In genomic region chr10:30172663-30173062, GRCh38 we compare ENCODE assay signal across 17 cellular contexts.
DNase-seq lines count a peak whose midpoint lies in the region; ATAC-seq, FAIRE-seq and TF ChIP-seq lines count a peak whose summit lies in the region.
"Had no signal": no experiment of that assay in that cellular context is flagged by ENCODE, and none has a peak within 500 bp of the region (broad histone marks: within the 10 kb centered on the region; RNA-seq: fewer than 3 reads in every experiment).

No MANE protein-coding gene starts in this region.

- FAIRE-seq in astrocyte (lab: Jason Lieb, UNC), result no peak
- FAIRE-seq: RCC 7860 had no signal

- H3K79me2 ChIP-seq in astrocyte (ENCODE audit: insufficient read depth, low read length) (no peaks in the 10 kb centered on the region), mesendoderm (ENCODE audit: control insufficient read depth, insufficient read depth, low read length) (no peaks in the 10 kb centered on the region)

- no peaks in the 10 kb centered on the region for H3K79me1 ChIP-seq in mesendoderm (ENCODE audit: low read length)

- no peak overlapping the region for H3K9ac ChIP-seq in astrocyte (ENCODE audit: low read length)
- no peak overlapping the region for H3K9ac ChIP-seq in mesendoderm (ENCODE audit: low read length)

- H3K36me3 ChIP-seq in astrocyte (ENCODE audit: insufficient read depth, low read length) (no peaks in the 10 kb centered on the region), mesendoderm (ENCODE audit: control insufficient read depth, insufficient read depth, low read length) (no peaks in the 10 kb centered on the region)
- H3K36me3 ChIP-seq: BE2C had no signal

- no peaks in the 10 kb centered on the region for H3K36me3 Mint-ChIP-seq in astrocyte (ENCODE audit: low read depth, unreplicated experiment)

- peaks cover 2% of the 10 kb centered on the region for H3K9me3 Mint-ChIP-seq in astrocyte (ENCODE audit: unreplicated experiment)
- H3K9me3 Mint-ChIP-seq: CD4-positive, alpha-beta T cell had no signal

- H2BK15ac ChIP-seq in mesendoderm (replicated peaks; ENCODE audit: low read depth), result no peak overlapping the region

- TF ChIP-seq CTCF in AG10803 (conservative IDR thresholded peaks at IDR 0.05; ENCODE audit: low read length), result no peak
- TF ChIP-seq CTCF in astrocyte (IDR thresholded peaks at IDR 0.05; ENCODE audit: insufficient read depth, low read depth, low read length), result no peak

- DNase-seq in AG10803 (ENCODE audit: low read depth) (peak; percentile 85), GM04503 (ENCODE audit: low read depth) (peak; percentile 24), astrocyte (ENCODE audit: low read depth) (no peak), mesendoderm (no peak), RKO (ENCODE audit: low spot score) (no peak), GDM1 (lab: John Stamatoyannopoulos, UW) (no peak)
- DNase-seq: BE2C; CD4-positive, alpha-beta T cell; GOT3; NCI-H1048; NCI-H2227 treated with DMSO at 0.1 percent for 48 hours; NCI-H524 treated with DMSO at 0.1 percent for 48 hours; SHP77 treated with DMSO at 0.1 percent for 48 hours had no signal

- no peak overlapping the region for H2BK120ac ChIP-seq in mesendoderm (ENCODE audit: low read depth, low read length)

- no peaks in the 10 kb centered on the region for H4K20me1 ChIP-seq in astrocyte (ENCODE audit: insufficient read depth, low read length)

- H3K18ac ChIP-seq in mesendoderm (ENCODE audit: low read length), result no peak overlapping the region

- H3K9me3 ChIP-seq in astrocyte (ENCODE audit: insufficient read depth, low read depth, low read length), result peaks cover 1% of the 10 kb centered on the region
- H3K9me3 ChIP-seq: BE2C had no signal

- H3K27me3 ChIP-seq in astrocyte (ENCODE audit: insufficient read depth, low read length), result no peaks in the 10 kb centered on the region
- H3K27me3 ChIP-seq in mesendoderm (ENCODE audit: insufficient read depth, low read length, poor library complexity), result no peaks in the 10 kb centered on the region
- H3K27me3 ChIP-seq: BE2C had no signal

- no peak overlapping the region for H4K8ac ChIP-seq in mesendoderm (ENCODE audit: low read depth, low read length)

- H3K4ac ChIP-seq in mesendoderm (ENCODE audit: low read depth, low read length), result no peak overlapping the region

- WGBS in mesendoderm (ENCODE audit: extremely low coverage, insufficient coverage, low lambda C conversion rate), result no CpG with 5 or more reads among the region's 7 CpGs

- H3K27me3 Mint-ChIP-seq in astrocyte (ENCODE audit: low read depth, unreplicated experiment), result no peaks in the 10 kb centered on the region

- no peak overlapping the region for H2AK5ac ChIP-seq in mesendoderm (ENCODE audit: low read length)

- H3K4me3 ChIP-seq in AG10803 (ENCODE audit: low read length) (no peak overlapping the region), astrocyte (ENCODE audit: insufficient read depth, low read depth, low read length) (no peak overlapping the region), mesendoderm (ENCODE audit: low read length) (no peak overlapping the region)
- H3K4me3 ChIP-seq: K562 had no signal

- H3K23ac ChIP-seq in mesendoderm (ENCODE audit: low read length), result no peak overlapping the region

- H3K4me3 Mint-ChIP-seq in astrocyte (ENCODE audit: unreplicated experiment), result no peak overlapping the region
- H3K4me3 Mint-ChIP-seq: CD4-positive, alpha-beta T cell had no signal

- H2AFZ ChIP-seq in astrocyte (ENCODE audit: low read depth, low read length), result no peak overlapping the region

- no peak overlapping the region for H3K27ac Mint-ChIP-seq in astrocyte (ENCODE audit: unreplicated experiment)
- H3K27ac Mint-ChIP-seq: CD4-positive, alpha-beta T cell had no signal

- H2BK5ac ChIP-seq in mesendoderm (ENCODE audit: low read length), result peak overlapping the region; percentile 27

- H3K4me2 ChIP-seq in astrocyte (ENCODE audit: low read length), result peak overlapping the region; percentile 17
- no peak overlapping the region for H3K4me2 ChIP-seq in mesendoderm (ENCODE audit: low read length)

- no peak overlapping the region for H4K5ac ChIP-seq in mesendoderm (ENCODE audit: low read length)

- H3K4me1 Mint-ChIP-seq in astrocyte (ENCODE audit: low read depth, unreplicated experiment), result peaks cover 5% of the 10 kb centered on the region

- no peak overlapping the region for H3K27ac ChIP-seq in astrocyte (ENCODE audit: low read depth, low read length)
- no peak overlapping the region for H3K27ac ChIP-seq in mesendoderm (ENCODE audit: low read depth, low read length)

- ATAC-seq in GM19023 (IDR thresholded peaks at IDR 0.05; ENCODE audit: unreplicated experiment) (no peak), HG02938 (IDR thresholded peaks at IDR 0.05; ENCODE audit: unreplicated experiment) (no peak)
- ATAC-seq: K562 had no signal

- H3K4me1 ChIP-seq in astrocyte (ENCODE audit: insufficient read depth, low read length) (peaks cover 20% of the 10 kb centered on the region), mesendoderm (ENCODE audit: control insufficient read depth, low read depth, low read length) (peaks cover 2% of the 10 kb centered on the region)
- H3K4me1 ChIP-seq: BE2C had no signal

- H3K56ac ChIP-seq in mesendoderm (ENCODE audit: low read length), result no peak overlapping the region

Comparison
In these comparisons a context has a peak if more than half of its experiments do, and no peak if none do; other contexts are left out.
1. DNase-seq: peak in AG10803 (single experiment) and GM04503 (single experiment); none in astrocyte (single experiment), mesendoderm (single experiment), RKO (single experiment) and GDM1 (single experiment).